Comparison of ENCODE assay signal across 8 cellular contexts in genomic region chr5:95760291-95761191, GRCh38. TPM values are rescaled to one million over a fixed set of nuclear protein-coding genes. Genes with fewer than 3 reads are reported as not detected.
A peak's percentile ranks its signal among the peaks of the same experiment; 100 is the strongest.
DNase-seq lines count a peak whose midpoint lies in the region; ATAC-seq and TF ChIP-seq lines count a peak whose summit lies in the region.

No MANE protein-coding gene starts in this region.

- no TSS peak for BruUV-seq in Calu3 (replicated peaks; lab: Mats Ljungman, UMichigan)

- no peaks in the 10 kb centered on the region for H3K27me3 Mint-ChIP-seq in Calu3 (ENCODE audit: unreplicated experiment)
- H3K27me3 Mint-ChIP-seq in T-cell = no peaks in the 10 kb centered on the region
- H3K27me3 Mint-ChIP-seq in stimulated activated memory B cell treated with anti-CD40 and anti-IgM and Interleukin-4, amounts not matched to agents 10 μg/mL and 1 μg/mL and 100 μg/mL, for 72 hours = no peaks in the 10 kb centered on the region

- peaks cover 0 to 20% (median 13%) of the 10 kb centered on the region in 4 donors for H3K4me1 ChIP-seq in tibial artery

- H3K4me3 ChIP-seq in tibial artery = no peak overlapping the region

- H3K27ac ChIP-seq in tibial artery = peak overlapping the region in 1 of 2 donors; percentile 6

- peaks cover 0 to 7% (median 0%) of the 10 kb centered on the region in 3 donors for H3K36me3 ChIP-seq in tibial artery

- intact Hi-C loops in Calu3 (cut with micrococcal nuclease; ENCODE audit: unreplicated experiment) = no loop called here
- intact Hi-C loops in tibial artery (cut with DNase I; ENCODE audit: low total_unique reads) = no loop called here

- ATAC-seq in GM19397 (IDR thresholded peaks at IDR 0.05; ENCODE audit: unreplicated experiment) = peak; percentile 81
- peak; percentile 86 for ATAC-seq in HG03457 (IDR thresholded peaks at IDR 0.05; ENCODE audit: unreplicated experiment)
- ATAC-seq in T-cell (replicated peaks in 1 of 4) = peak; percentile 77 to 89 (median 81)
- ATAC-seq in stimulated activated memory B cell treated with anti-CD40 and anti-IgM and Interleukin-4, amounts not matched to agents 10 μg/mL and 1 μg/mL and 100 μg/mL, for 72 hours = peak; percentile 93

- H3K4me3 Mint-ChIP-seq in Calu3 (ENCODE audit: low read depth, unreplicated experiment) (peak overlapping the region; percentile 22), T-cell (peak overlapping the region; percentile 78 to 80 (median 79))
- H3K4me3 Mint-ChIP-seq in stimulated activated memory B cell treated with anti-CD40 and anti-IgM and Interleukin-4, amounts not matched to agents 10 μg/mL and 1 μg/mL and 100 μg/mL, for 72 hours = peak overlapping the region; percentile 75

- H3K9me3 ChIP-seq in tibial artery = no peaks in the 10 kb centered on the region

- H3K9me3 Mint-ChIP-seq in Calu3 (ENCODE audit: low read depth, unreplicated experiment) (no peaks in the 10 kb centered on the region), T-cell (no peaks in the 10 kb centered on the region)
- no peaks in the 10 kb centered on the region for H3K9me3 Mint-ChIP-seq in stimulated activated memory B cell treated with anti-CD40 and anti-IgM and Interleukin-4, amounts not matched to agents 10 μg/mL and 1 μg/mL and 100 μg/mL, for 72 hours

- H3K4me1 Mint-ChIP-seq in Calu3 (ENCODE audit: low read depth, unreplicated experiment) (peaks cover 37% of the 10 kb centered on the region), T-cell (peaks cover 30 to 35% (median 34%) of the 10 kb centered on the region in 3 donors)
- H3K4me1 Mint-ChIP-seq in stimulated activated memory B cell treated with anti-CD40 and anti-IgM and Interleukin-4, amounts not matched to agents 10 μg/mL and 1 μg/mL and 100 μg/mL, for 72 hours = peaks cover 32% of the 10 kb centered on the region

- H3K36me3 Mint-ChIP-seq in Calu3 (ENCODE audit: insufficient read depth, unreplicated experiment) (no peaks in the 10 kb centered on the region), T-cell (no peaks in the 10 kb centered on the region)
- no peaks in the 10 kb centered on the region for H3K36me3 Mint-ChIP-seq in stimulated activated memory B cell treated with anti-CD40 and anti-IgM and Interleukin-4, amounts not matched to agents 10 μg/mL and 1 μg/mL and 100 μg/mL, for 72 hours

- CTCF ChIA-PET in Calu3 (lab: Charles Lee) (interaction anchor here (0.8 to 1.0 kb wide), 3 partner anchors 15 to 116 kb away, joined by 3 to 6 read pairs (median 3); no protein-coding TSS in a partner anchor), T-cell (lab: Charles Lee) (interaction anchor here (0.5 to 2.0 kb wide), 3 partner anchors 20 to 118 kb away, joined by 4 to 8 read pairs (median 5); no protein-coding TSS in a partner anchor)

- no peaks in the 10 kb centered on the region for H3K27me3 ChIP-seq in tibial artery

- POLR2A ChIA-PET in T-cell (lab: Charles Lee) = interaction anchor here in 1 of 2 donors (0.6 kb wide), 1 partner anchor 35 kb away, joined by 3 read pairs; no protein-coding TSS in a partner anchor

- DNase-seq in Calu3 = no peak
- peak in 2 of 34 experiments; percentile 7 to 13 for DNase-seq in T-cell
- DNase-seq in foreskin melanocyte = peak; percentile 97
- DNase-seq in DMS153 treated with DMSO at 0.1 percent for 48 hours (lab: John Stamatoyannopoulos, UW; ENCODE audit: unreplicated experiment) = no peak
- no peak for DNase-seq in tibial artery

- no peak overlapping the region for H3K27ac Mint-ChIP-seq in Calu3 (ENCODE audit: unreplicated experiment)
- peak overlapping the region; percentile 94 to 97 for H3K27ac Mint-ChIP-seq in T-cell
- H3K27ac Mint-ChIP-seq in stimulated activated memory B cell treated with anti-CD40 and anti-IgM and Interleukin-4, amounts not matched to agents 10 μg/mL and 1 μg/mL and 100 μg/mL, for 72 hours = peak overlapping the region; percentile 76

- TF ChIP-seq CTCF in Calu3 (IDR thresholded peaks at IDR 0.05; ENCODE audit: unreplicated experiment) (no peak), tibial artery (IDR thresholded peaks at IDR 0.05) (no peak)

RNA-seq across cellular contexts. Expression of gene RHOBTB3, which starts 29.4 kb away (rescaled TPM):
- total RNA-seq in Calu3 (2022) (29.5 and 41.1 TPM in 2 replicates), T-cell (1 to 10 TPM; 2.6 to 4.8 (median 3.6) TPM)

Comparison
In these comparisons a context has a peak if more than half of its experiments do, and no peak if none do; other contexts are left out.
1. H3K4me3 Mint-ChIP-seq: peak in every context shown above with its lines; median percentile 79 in T-cell; 75 in stimulated activated memory B cell treated with anti-CD40 and anti-IgM and Interleukin-4, amounts not matched to agents 10 μg/mL and 1 μg/mL and 100 μg/mL, for 72 hours; 22 in Calu3.